ENCODE assay signal across 8 cellular contexts in genomic region chr7:77538908-77539212, GRCh38. TPM values are rescaled to one million over a fixed set of nuclear protein-coding genes. Genes with fewer than 3 reads are reported as not detected.
A peak's percentile ranks its signal among the peaks of the same experiment; 100 is the strongest.
DNase-seq lines count a peak whose midpoint lies in the region; ATAC-seq, FAIRE-seq and TF ChIP-seq lines count a peak whose summit lies in the region.

No MANE protein-coding gene starts in this region.

- no peak overlapping the region for H2AFZ ChIP-seq in endothelial cell of umbilical vein (ENCODE audit: low read depth, low read length)
- no peak overlapping the region for H2AFZ ChIP-seq in osteoblast (ENCODE audit: low read length)

- CTCF ChIA-PET in endothelial cell of umbilical vein (lab: Charles Lee) = interaction anchor here (0.7 to 2.9 kb wide), 4 partner anchors 10 to 113 kb away, joined by 3 to 17 read pairs (median 6); no protein-coding TSS in a partner anchor

- H4K20me1 ChIP-seq in endothelial cell of umbilical vein (replicated peaks; ENCODE audit: control insufficient read depth, extremely low read depth, insufficient read depth, low read length) (peaks cover 14% of the 10 kb centered on the region), osteoblast (ENCODE audit: insufficient read depth, low read length) (peaks cover 48% of the 10 kb centered on the region)

- no peak for TF ChIP-seq POLR2A in Peyer's patch (IDR thresholded peaks at IDR 0.05)
- TF ChIP-seq POLR2A in endothelial cell of umbilical vein (IDR thresholded peaks at IDR 0.05; ENCODE audit: low read depth, low read length) = no peak

- no peak overlapping the region for H3K27ac ChIP-seq in CD4-positive, CD25-positive, alpha-beta regulatory T cell (ENCODE audit: insufficient read depth, low read length, poor library complexity, severe bottlenecking)
- H3K27ac ChIP-seq in Peyer's patch (peak overlapping the region; percentile 93 to 98 (median 96)), endothelial cell of umbilical vein (ENCODE audit: insufficient read depth, low read depth, low read length) (peak overlapping the region; percentile 99), osteoblast (ENCODE audit: low read depth, low read length) (peak overlapping the region; percentile 94)

- H3K79me2 ChIP-seq in endothelial cell of umbilical vein (ENCODE audit: control insufficient read depth, insufficient read depth, low read length) (peaks cover 61% of the 10 kb centered on the region), osteoblast (ENCODE audit: insufficient read depth, low read length) (peaks cover 65% of the 10 kb centered on the region)

- peak overlapping the region; percentile 63 to 96 (median 84) for H3K4me3 Mint-ChIP-seq in CD4-positive, CD25-positive, alpha-beta regulatory T cell

- peaks cover 0 to 40% (median 22%) of the 10 kb centered on the region in 4 donors for H3K4me1 Mint-ChIP-seq in CD4-positive, CD25-positive, alpha-beta regulatory T cell

- no peak for DNase-seq in CD4-positive, CD25-positive, alpha-beta regulatory T cell
- no peak for DNase-seq in Peyer's patch
- DNase-seq in endothelial cell of umbilical vein (ENCODE audit: low read depth, low spot score) = no peak
- DNase-seq in osteoblast (ENCODE audit: insufficient read length, low spot score, missing footprints) = no peak
- no peak for DNase-seq in NAMALWA (ENCODE audit: low spot score)

- no peaks in the 10 kb centered on the region for H3K27me3 ChIP-seq in CD4-positive, CD25-positive, alpha-beta regulatory T cell (ENCODE audit: control insufficient read depth, insufficient read depth, low read length)
- H3K27me3 ChIP-seq in Peyer's patch (no peaks in the 10 kb centered on the region), endothelial cell of umbilical vein (ENCODE audit: control insufficient read depth in 2 of 2, insufficient read depth in 2 of 2, low read length in 2 of 2) (no peaks in the 10 kb centered on the region), osteoblast (ENCODE audit: insufficient read depth, low read length) (no peaks in the 10 kb centered on the region)

- intact Hi-C loops in endothelial cell of umbilical vein (cut with micrococcal nuclease) = loop anchor here (1.0 to 5.0 kb wide), 9 partner anchors 14 to 417 kb away; partner anchors contain the start of genes CCDC146, PHTF2, RSBN1L and TMEM60

- FAIRE-seq in endothelial cell of umbilical vein (lab: Jason Lieb, UNC) = no peak

- no peaks in the 10 kb centered on the region for H3K9me1 ChIP-seq in endothelial cell of umbilical vein (replicated peaks; ENCODE audit: control insufficient read depth, extremely low read depth, insufficient read depth, low read length)

- no peak overlapping the region for H3K4me3 ChIP-seq in CD4-positive, CD25-positive, alpha-beta regulatory T cell (ENCODE audit: low read depth, low read length)
- H3K4me3 ChIP-seq in Peyer's patch = peak overlapping the region; percentile 85 to 95 (median 92)
- peak overlapping the region; percentile 70 to 95 (median 87) for H3K4me3 ChIP-seq in endothelial cell of umbilical vein (replicated peaks in 1 of 3; ENCODE audit: insufficient read depth in 1 of 3, low read depth in 1 of 3, low read length in 3 of 3)
- peak overlapping the region; percentile 100 for H3K4me3 ChIP-seq in osteoblast (ENCODE audit: insufficient read depth, low read length)

- dilution Hi-C loops in endothelial cell of umbilical vein (cut with MboI; ENCODE audit: extremely low pct_ligation_motif_present, low sequenced_read_pairs) = no loop called here

- no peak for ATAC-seq in CD4-positive, CD25-positive, alpha-beta regulatory T cell (ENCODE audit: low read depth in 2 of 2)
- no peak for ATAC-seq in GM18858 (IDR thresholded peaks at IDR 0.05; ENCODE audit: unreplicated experiment)
- ATAC-seq in HG03159 (IDR thresholded peaks at IDR 0.05; ENCODE audit: unreplicated experiment) = no peak
- no peak for ATAC-seq in GM21360 (IDR thresholded peaks at IDR 0.05; ENCODE audit: unreplicated experiment)

- POLR2A ChIA-PET in endothelial cell of umbilical vein (lab: Charles Lee) = interaction anchor here (0.5 to 1.2 kb wide), 2 partner anchors 10 to 74 kb away, joined by 3 to 5 read pairs; no protein-coding TSS in a partner anchor

- no peaks in the 10 kb centered on the region for H3K36me3 ChIP-seq in CD4-positive, CD25-positive, alpha-beta regulatory T cell (ENCODE audit: control insufficient read depth, insufficient read depth, low read length)
- H3K36me3 ChIP-seq in Peyer's patch (no peaks in the 10 kb centered on the region), endothelial cell of umbilical vein (ENCODE audit: control insufficient read depth in 2 of 2, extremely low read depth in 1 of 2, insufficient read depth in 2 of 2, low read length in 2 of 2) (no peaks in the 10 kb centered on the region), osteoblast (ENCODE audit: insufficient read depth, low read length) (no peaks in the 10 kb centered on the region)

- peak overlapping the region; percentile 99 for H3K4me2 ChIP-seq in endothelial cell of umbilical vein (ENCODE audit: insufficient read depth, low read length)
- peak overlapping the region; percentile 84 for H3K4me2 ChIP-seq in osteoblast (ENCODE audit: insufficient read depth, low read length)

- peaks cover 0 to 1% (median 0%) of the 10 kb centered on the region in 7 donors for H3K9me3 Mint-ChIP-seq in CD4-positive, CD25-positive, alpha-beta regulatory T cell

- no peak overlapping the region for H3K27ac Mint-ChIP-seq in CD4-positive, CD25-positive, alpha-beta regulatory T cell

- TSS peak; percentile 16 for BruUV-seq in endothelial cell of umbilical vein (replicated peaks; lab: Mats Ljungman, UMichigan)

- H3K9ac ChIP-seq in endothelial cell of umbilical vein (replicated peaks; ENCODE audit: extremely low read depth, insufficient read depth, low read length) = peak overlapping the region; percentile 100

- TF ChIP-seq CTCF in Peyer's patch (IDR thresholded peaks at IDR 0.05) = no peak
- TF ChIP-seq CTCF in endothelial cell of umbilical vein (IDR thresholded peaks at IDR 0.05; ENCODE audit: extremely low read depth in 1 of 2, insufficient read depth in 1 of 2, low read depth in 1 of 2, low read length in 2 of 2) = no peak
- TF ChIP-seq CTCF in osteoblast (IDR thresholded peaks at IDR 0.05; ENCODE audit: extremely low read depth, low read depth, low read length) = no peak

- no peaks in the 10 kb centered on the region for H3K36me3 Mint-ChIP-seq in CD4-positive, CD25-positive, alpha-beta regulatory T cell

- no peaks in the 10 kb centered on the region for H3K9me3 ChIP-seq in CD4-positive, CD25-positive, alpha-beta regulatory T cell (ENCODE audit: control insufficient read depth in 2 of 2, low read length in 2 of 2)
- no peaks in the 10 kb centered on the region for H3K9me3 ChIP-seq in Peyer's patch
- H3K9me3 ChIP-seq in endothelial cell of umbilical vein (replicated peaks; ENCODE audit: control insufficient read depth, insufficient read depth, low read length) = no peaks in the 10 kb centered on the region
- H3K9me3 ChIP-seq in osteoblast (ENCODE audit: low read depth, low read length) = no peaks in the 10 kb centered on the region

- peaks cover 20% of the 10 kb centered on the region for H3K27me3 Mint-ChIP-seq in CD4-positive, CD25-positive, alpha-beta regulatory T cell

- H3K4me1 ChIP-seq in CD4-positive, CD25-positive, alpha-beta regulatory T cell (ENCODE audit: control insufficient read depth, insufficient read depth, low read length, poor library complexity, severe bottlenecking) = peaks cover 18% of the 10 kb centered on the region
- H3K4me1 ChIP-seq in Peyer's patch = peaks cover 0 to 37% (median 3%) of the 10 kb centered on the region in 4 donors
- peaks cover 35% of the 10 kb centered on the region for H3K4me1 ChIP-seq in endothelial cell of umbilical vein (ENCODE audit: control insufficient read depth, extremely low read depth, insufficient read depth, low read length)
- H3K4me1 ChIP-seq in osteoblast (ENCODE audit: insufficient read depth, low read length) = peaks cover 22% of the 10 kb centered on the region

TF ChIP-seq in endothelial cell of umbilical vein, 7 proteins besides CTCF, POLR2A, EP300 and RAD21:
- TF ChIP-seq MYC (IDR thresholded peaks at IDR 0.05; ENCODE audit: low read depth, low read length) = no peak
- TF ChIP-seq POLR2AphosphoS5 (IDR thresholded peaks at IDR 0.05; ENCODE audit: insufficient read depth, low read depth, low read length) = no peak
- TF ChIP-seq EZH2 (IDR thresholded peaks at IDR 0.05; ENCODE audit: borderline replicate concordance, low read depth, low read length, severe bottlenecking) = no peak
- TF ChIP-seq GATA2 (IDR thresholded peaks at IDR 0.05; ENCODE audit: insufficient read depth, insufficient read length, low read depth, low read length) = no peak
- no peak for TF ChIP-seq FOS (IDR thresholded peaks at IDR 0.05; ENCODE audit: borderline replicate concordance, insufficient read depth, low read length)
- no peak for TF ChIP-seq JUN (IDR thresholded peaks at IDR 0.05; ENCODE audit: borderline replicate concordance, insufficient read depth, insufficient read length, low read depth)
- TF ChIP-seq, protein P1, sequence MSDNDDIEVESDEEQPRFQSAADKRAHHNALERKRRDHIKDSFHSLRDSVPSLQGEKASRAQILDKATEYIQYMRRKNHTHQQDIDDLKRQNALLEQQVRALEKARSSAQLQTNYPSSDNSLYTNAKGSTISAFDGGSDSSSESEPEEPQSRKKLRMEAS (IDR thresholded peaks at IDR 0.05; ENCODE audit: insufficient read depth, insufficient read length) = no peak

RNA-seq across cellular contexts. Expression of gene PTPN12, which starts 1.8 kb away (rescaled TPM):
- 15.8 TPM for total RNA-seq in CD4-positive, CD25-positive, alpha-beta regulatory T cell
- polyA plus RNA-seq in CD4-positive, CD25-positive, alpha-beta regulatory T cell = 1 to 10 TPM in 1 of 4 donors, under 1 TPM in 3; 0.41 to 1.2 (median 0.54) TPM
- total RNA-seq in Peyer's patch (100 to 1,000 TPM in 1 of 4 donors, 10 to 100 TPM in 3; 41.3 to 176 (median 66.9) TPM), endothelial cell of umbilical vein (132 and 137 TPM in 2 replicates), osteoblast (78.1 and 80.7 TPM in 2 replicates)
- polyA plus RNA-seq in endothelial cell of umbilical vein = 28.7 and 30.6 TPM in 2 replicates
- 51.7 and 55.0 TPM in 2 replicates for polyA plus RNA-seq in endothelial cell of umbilical vein (2011; cell fraction: cytosol; rRNA removed)
- polyA plus RNA-seq in endothelial cell of umbilical vein (2011; cell fraction: nucleus; rRNA removed) = 69.0 and 76.5 TPM in 2 replicates
- 58.6 and 83.5 TPM in 2 replicates for polyA plus RNA-seq in endothelial cell of umbilical vein (2012)
- 84.4 and 88.2 TPM in 2 replicates for polyA minus RNA-seq in endothelial cell of umbilical vein
- 17.4 TPM for polyA minus RNA-seq in endothelial cell of umbilical vein (2011; cell fraction: cytosol; rRNA and poly(A)+ RNA removed)
- 143 and 200 TPM in 2 replicates for polyA minus RNA-seq in endothelial cell of umbilical vein (2011; cell fraction: nucleus; rRNA and poly(A)+ RNA removed)
